1 cellular context compared by ENCODE assay signal in genomic region chr11:83187463-83187862, GRCh38.
TF ChIP-seq lines count a peak whose summit lies in the region.

No MANE protein-coding gene starts in this region.

TF ChIP-seq in endothelial cell of umbilical vein, 7 proteins besides CTCF, POLR2A, EP300 and RAD21:
- TF ChIP-seq POLR2AphosphoS5 (IDR thresholded peaks at IDR 0.05; ENCODE audit: insufficient read depth, low read depth, low read length) (peak; percentile 42), JUN (IDR thresholded peaks at IDR 0.05; ENCODE audit: borderline replicate concordance, insufficient read depth, insufficient read length, low read depth) (no peak), GATA2 (IDR thresholded peaks at IDR 0.05; ENCODE audit: insufficient read depth, insufficient read length, low read depth, low read length) (no peak), FOS (IDR thresholded peaks at IDR 0.05; ENCODE audit: borderline replicate concordance, insufficient read depth, low read length) (no peak), MYC (IDR thresholded peaks at IDR 0.05; ENCODE audit: low read depth, low read length) (no peak)
- TF ChIP-seq, protein P1, sequence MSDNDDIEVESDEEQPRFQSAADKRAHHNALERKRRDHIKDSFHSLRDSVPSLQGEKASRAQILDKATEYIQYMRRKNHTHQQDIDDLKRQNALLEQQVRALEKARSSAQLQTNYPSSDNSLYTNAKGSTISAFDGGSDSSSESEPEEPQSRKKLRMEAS (IDR thresholded peaks at IDR 0.05; ENCODE audit: insufficient read depth, insufficient read length) = no peak
